23 cellular contexts compared by ENCODE assay signal in genomic region chr7:151678227-151678604, GRCh38.
A peak's percentile ranks its signal among the peaks of the same experiment; 100 is the strongest.
DNase-seq lines count a peak whose midpoint lies in the region; ATAC-seq and TF ChIP-seq lines count a peak whose summit lies in the region.
"Had no signal": no experiment of that assay in that cellular context is flagged by ENCODE, and none has a peak within 500 bp of the region (broad histone marks: within the 10 kb centered on the region; RNA-seq: fewer than 3 reads in every experiment).

No MANE protein-coding gene starts in this region.

- no peak overlapping the region for H3K14ac ChIP-seq in neuronal stem cell (ENCODE audit: low read length)

- peak overlapping the region; percentile 29 to 40 for H3K27ac Mint-ChIP-seq in stimulated activated naive CD8-positive, alpha-beta T cell treated with anti-CD3 and anti-CD28 coated beads, Interleukin-15, amount 100 ng/mL, for 72 hours
- H3K27ac Mint-ChIP-seq: stimulated activated naive CD8-positive, alpha-beta T cell treated with anti-CD3 and anti-CD28 coated beads, Interleukin-15, Interleukin-2, amounts not matched to agents 100 ng/mL and 50 ng/mL, for 24 hours; T-helper 1 cell treated with Interleukin-12 subunit alpha and Interleukin-12 subunit beta and Interleukin-4 antibody, amounts not matched to agents 30 μg/mL and 1 μg/mL, for 36 hours had no signal

- peaks cover 30% of the 10 kb centered on the region for H3K4me1 Mint-ChIP-seq in stimulated activated naive CD8-positive, alpha-beta T cell treated with anti-CD3 and anti-CD28 coated beads, Interleukin-15, amount 100 ng/mL, for 72 hours

- intact Hi-C loops in heart right ventricle (cut with DNase I) = no loop called here

- no peak overlapping the region for H2BK15ac ChIP-seq in neuronal stem cell (ENCODE audit: low read length)

- H3K4me3 Mint-ChIP-seq in stimulated activated naive CD8-positive, alpha-beta T cell treated with anti-CD3 and anti-CD28 coated beads, Interleukin-15, amount 100 ng/mL, for 72 hours = no peak overlapping the region
- H3K4me3 Mint-ChIP-seq: activated CD8-positive, alpha-beta T cell treated with anti-CD3 and anti-CD28 coated beads for 36 hours; stimulated activated naive CD8-positive, alpha-beta T cell treated with anti-CD3 and anti-CD28 coated beads, Interleukin-15, Interleukin-2, amounts not matched to agents 100 ng/mL and 50 ng/mL, for 24 hours; T-helper 1 cell treated with Interleukin-12 subunit alpha and Interleukin-12 subunit beta and Interleukin-4 antibody, amounts not matched to agents 30 μg/mL and 1 μg/mL, for 36 hours had no signal

- H3K9me3 Mint-ChIP-seq in stimulated activated naive CD8-positive, alpha-beta T cell treated with anti-CD3 and anti-CD28 coated beads, Interleukin-15, amount 100 ng/mL, for 72 hours = no peaks in the 10 kb centered on the region
- H3K9me3 Mint-ChIP-seq: activated CD8-positive, alpha-beta T cell treated with anti-CD3 and anti-CD28 coated beads for 36 hours; stimulated activated naive CD8-positive, alpha-beta T cell treated with anti-CD3 and anti-CD28 coated beads, Interleukin-15, Interleukin-2, amounts not matched to agents 100 ng/mL and 50 ng/mL, for 24 hours; T-helper 1 cell treated with Interleukin-12 subunit alpha and Interleukin-12 subunit beta and Interleukin-4 antibody, amounts not matched to agents 30 μg/mL and 1 μg/mL, for 36 hours had no signal

- peaks cover 6 to 42% (median 26%) of the 10 kb centered on the region in 9 donors for H3K4me1 ChIP-seq in heart right ventricle
- H3K4me1 ChIP-seq in neuronal stem cell (ENCODE audit: control insufficient read depth in 2 of 2, insufficient read depth in 1 of 2, low read depth in 1 of 2, low read length in 2 of 2) = peaks cover 1 to 7% of the 10 kb centered on the region in 2 donors
- H3K4me1 ChIP-seq: HAP-1 had no signal

- peaks cover 0 to 18% (median 0%) of the 10 kb centered on the region in 9 donors for H3K36me3 ChIP-seq in heart right ventricle
- no peaks in the 10 kb centered on the region for H3K36me3 ChIP-seq in neuronal stem cell (replicated peaks in 1 of 2; ENCODE audit: control insufficient read depth in 2 of 2, insufficient read depth in 2 of 2, low read length in 2 of 2)
- H3K36me3 ChIP-seq: HAP-1, lower lobe of right lung, MG63, thyroid gland had no signal

- H3K27me3 Mint-ChIP-seq in stimulated activated naive CD8-positive, alpha-beta T cell treated with anti-CD3 and anti-CD28 coated beads, Interleukin-15, amount 100 ng/mL, for 72 hours = no peaks in the 10 kb centered on the region
- H3K27me3 Mint-ChIP-seq: activated CD8-positive, alpha-beta T cell treated with anti-CD3 and anti-CD28 coated beads for 36 hours; stimulated activated naive CD8-positive, alpha-beta T cell treated with anti-CD3 and anti-CD28 coated beads, Interleukin-15, Interleukin-2, amounts not matched to agents 100 ng/mL and 50 ng/mL, for 24 hours had no signal

- H3K79me1 ChIP-seq in neuronal stem cell (ENCODE audit: low read depth, low read length) = no peaks in the 10 kb centered on the region

- no peak overlapping the region for H3K4me3 ChIP-seq in heart right ventricle
- H3K4me3 ChIP-seq in neuronal stem cell (ENCODE audit: low read length in 2 of 2) = no peak overlapping the region
- H3K4me3 ChIP-seq: HAP-1, K562, lower lobe of right lung, MG63, psoas muscle, SK-N-MC, thyroid gland had no signal

- no peak overlapping the region for H2AK5ac ChIP-seq in neuronal stem cell (ENCODE audit: low read depth, low read length)

- no peak overlapping the region for H2BK120ac ChIP-seq in neuronal stem cell (ENCODE audit: low read depth, low read length)

- no peak overlapping the region for H3K23ac ChIP-seq in neuronal stem cell (ENCODE audit: low read depth, low read length, poor library complexity)

- no peak for DNase-seq in stimulated activated naive CD8-positive, alpha-beta T cell treated with anti-CD3 and anti-CD28 coated beads, Interleukin-15, amount 100 ng/mL, for 72 hours
- DNase-seq in stimulated activated naive CD8-positive, alpha-beta T cell treated with anti-CD3 and anti-CD28 coated beads, Interleukin-15, Interleukin-2, amounts not matched to agents 100 U/mL and 50 U/mL, for 24 hours = no peak
- DNase-seq in heart right ventricle = no peak
- DNase-seq in neuronal stem cell (ENCODE audit: low spot score) = no peak
- no peak for DNase-seq in activated effector memory CD4-positive, alpha-beta T cell treated with anti-CD3 and anti-CD28 coated beads, Interleukin-2, amount 50 U/mL, for 16 hours
- DNase-seq in NCI-H2107 (lab: John Stamatoyannopoulos, UW) = no peak
- DNase-seq: activated CD4-positive, CD25-positive, alpha-beta regulatory T cell treated with anti-CD3 and anti-CD28 coated beads, Interleukin-2, amount 50 U/mL, for 72 hours; activated CD8-positive, alpha-beta T cell treated with anti-CD3 and anti-CD28 coated beads for 36 hours; activated effector memory CD4-positive, alpha-beta T cell treated with Interleukin-2 at 50 U/mL for 16 hours; COR-L47; glutamatergic neuron; lower lobe of right lung; MG63; NCI-H2081; NCI-H226; psoas muscle; thyroid gland had no signal

- H3K4me2 ChIP-seq in neuronal stem cell (ENCODE audit: insufficient read depth, low read length, poor library complexity, severe bottlenecking) = no peak overlapping the region

- 60 to 71% methylated on average over 6 of the region's 6 CpGs for WGBS in heart right ventricle, 2 donors
- no CpG with 5 or more reads among the region's 6 CpGs for WGBS in neuronal stem cell (ENCODE audit: extremely low coverage in 2 of 2, insufficient read length in 2 of 2, insufficient replicate concordance in 1 of 2), 2 donors

- H2AFZ ChIP-seq in neuronal stem cell (ENCODE audit: low read length) = no peak overlapping the region

- H3K4ac ChIP-seq in neuronal stem cell (ENCODE audit: low read length) = no peak overlapping the region

- no peaks in the 10 kb centered on the region for H3K9me3 ChIP-seq in heart right ventricle
- H3K9me3 ChIP-seq in neuronal stem cell (replicated peaks in 1 of 2; ENCODE audit: control insufficient read depth in 2 of 2, insufficient read depth in 1 of 2, low read depth in 1 of 2, low read length in 2 of 2) = no peaks in the 10 kb centered on the region
- H3K9me3 ChIP-seq: HAP-1, lower lobe of right lung, MG63, psoas muscle, thyroid gland had no signal

- no peak overlapping the region for H4K8ac ChIP-seq in neuronal stem cell (ENCODE audit: low read depth, low read length)

- no peak overlapping the region for H4K91ac ChIP-seq in neuronal stem cell (ENCODE audit: low read depth, low read length, poor library complexity)

- no peak overlapping the region for H2BK5ac ChIP-seq in neuronal stem cell (ENCODE audit: low read length)

- no peak for TF ChIP-seq CTCF in heart right ventricle (IDR thresholded peaks at IDR 0.05)

- H2BK12ac ChIP-seq in neuronal stem cell (ENCODE audit: low read length) = no peak overlapping the region

- no peak overlapping the region for H3K9ac ChIP-seq in neuronal stem cell (ENCODE audit: low read depth, low read length, poor library complexity)

- peak; percentile 28 for ATAC-seq in stimulated activated naive CD8-positive, alpha-beta T cell treated with anti-CD3 and anti-CD28 coated beads, Interleukin-15, amount 100 ng/mL, for 72 hours
- no peak for ATAC-seq in stimulated activated naive CD8-positive, alpha-beta T cell treated with anti-CD3 and anti-CD28 coated beads, Interleukin-15, Interleukin-2, amounts not matched to agents 100 U/mL and 50 U/mL, for 24 hours
- ATAC-seq in heart right ventricle (peak in 7 of 8 donors; percentile 10 to 66 (median 43)), HG03442 (IDR thresholded peaks at IDR 0.05; ENCODE audit: unreplicated experiment) (no peak)
- ATAC-seq: lower lobe of right lung, psoas muscle had no signal

- H3K27me3 ChIP-seq in heart right ventricle = no peaks in the 10 kb centered on the region
- H3K27me3 ChIP-seq in neuronal stem cell (ENCODE audit: control insufficient read depth in 3 of 3, insufficient read depth in 3 of 3, low read depth in 1 of 3, low read length in 3 of 3) = no peaks in the 10 kb centered on the region
- H3K27me3 ChIP-seq: MG63, thyroid gland had no signal

- H3K27ac ChIP-seq in heart right ventricle (peak overlapping the region in 8 of 10 donors; percentile 6 to 70 (median 61)), neuronal stem cell (replicated peaks; ENCODE audit: low read length) (no peak overlapping the region)
- H3K27ac ChIP-seq: lower lobe of right lung, psoas muscle, SK-N-MC had no signal

- H3K18ac ChIP-seq in neuronal stem cell (ENCODE audit: low read length) = peak overlapping the region; percentile 70

Comparison
In these comparisons a context has a peak if more than half of its experiments do, and no peak if none do; other contexts are left out.
1. ATAC-seq: peak in stimulated activated naive CD8-positive, alpha-beta T cell treated with anti-CD3 and anti-CD28 coated beads, Interleukin-15, amount 100 ng/mL, for 72 hours (single experiment) and heart right ventricle (7 of 8); none in stimulated activated naive CD8-positive, alpha-beta T cell treated with anti-CD3 and anti-CD28 coated beads, Interleukin-15, Interleukin-2, amounts not matched to agents 100 U/mL and 50 U/mL, for 24 hours (single experiment) and HG03442 (single experiment).